In genomic region chr11:112024178-112024777, GRCh38 we compare ENCODE assay signal across 8 cellular contexts. TPM values are rescaled to one million over a fixed set of nuclear protein-coding genes. Genes with fewer than 3 reads are reported as not detected.
DNase-seq lines count a peak whose midpoint lies in the region; ATAC-seq and TF ChIP-seq lines count a peak whose summit lies in the region.

No MANE protein-coding gene starts in this region.

- H3K27ac ChIP-seq in OCI-LY1 (ENCODE audit: low read depth, low read length, poor library complexity, severe bottlenecking) (peak overlapping the region; percentile 91), cingulate gyrus (ENCODE audit: low read depth, low read length) (peak overlapping the region; percentile 94)

- peaks cover 23% of the 10 kb centered on the region for H3K4me1 ChIP-seq in OCI-LY1 (ENCODE audit: insufficient read depth, low read length, severe bottlenecking)

- H3K9me2 ChIP-seq in OCI-LY1 (ENCODE audit: low read depth, low read length), result no peaks in the 10 kb centered on the region

- H3K27ac Mint-ChIP-seq in mesothelial cell of epicardium, result peak overlapping the region; percentile 98

- H3K9me3 ChIP-seq in OCI-LY1 (ENCODE audit: low read length), result no peaks in the 10 kb centered on the region

- H3K4me3 Mint-ChIP-seq in mesothelial cell of epicardium, result peak overlapping the region; percentile 99

- peaks cover 21% of the 10 kb centered on the region for H3K4me1 Mint-ChIP-seq in mesothelial cell of epicardium

- peak overlapping the region; percentile 42 for H2AFZ ChIP-seq in OCI-LY1 (ENCODE audit: low read length)

- H3K36me3 ChIP-seq in OCI-LY1 (ENCODE audit: insufficient read depth, low read length), result peaks cover 26% of the 10 kb centered on the region

- H3K27me3 ChIP-seq in OCI-LY1 (ENCODE audit: insufficient read depth, low read length), result no peaks in the 10 kb centered on the region

- peak; percentile 67 for DNase-seq in NCI-H510A treated with DMSO at 0.1 percent for 48 hours (lab: John Stamatoyannopoulos, UW)
- DNase-seq in NCI-H510A (lab: John Stamatoyannopoulos, UW), result no peak
- DNase-seq in mesothelial cell of epicardium (ENCODE audit: low spot score in 2 of 2, unreplicated experiment in 2 of 2), result no peak
- DNase-seq in effector CD4-positive, alpha-beta T cell, result no peak
- no peak for DNase-seq in activated CD8-positive, alpha-beta memory T cell treated with anti-CD3 and anti-CD28 coated beads, Interleukin-2, amount 50 U/mL, for 4 hours

- peak overlapping the region; percentile 89 for H3K9ac ChIP-seq in OCI-LY1 (ENCODE audit: low read length)

- peaks cover 21% of the 10 kb centered on the region for H3K36me3 Mint-ChIP-seq in mesothelial cell of epicardium

- no peaks in the 10 kb centered on the region for H3K27me3 Mint-ChIP-seq in mesothelial cell of epicardium (ENCODE audit: low read depth)

- H4K20me1 ChIP-seq in OCI-LY1 (ENCODE audit: insufficient read depth, low read length), result no peaks in the 10 kb centered on the region

- H3K79me2 ChIP-seq in OCI-LY1 (ENCODE audit: insufficient read depth, low read length), result peaks cover 7% of the 10 kb centered on the region

- H3F3A ChIP-seq in OCI-LY1 (ENCODE audit: insufficient read depth, low read length), result no peaks in the 10 kb centered on the region

- peak overlapping the region; percentile 96 for H3K4me2 ChIP-seq in OCI-LY1 (ENCODE audit: low read length)

- no peaks in the 10 kb centered on the region for H3K9me3 Mint-ChIP-seq in mesothelial cell of epicardium

- ATAC-seq in HG02610 (IDR thresholded peaks at IDR 0.05; ENCODE audit: unreplicated experiment), result peak; percentile 70

- TF ChIP-seq CTCF in OCI-LY1 (IDR thresholded peaks at IDR 0.05; ENCODE audit: low read length) (no peak), mesothelial cell of epicardium (IDR thresholded peaks at IDR 0.05; ENCODE audit: unreplicated experiment) (no peak)

- H3K4me3 ChIP-seq in OCI-LY1 (ENCODE audit: low read depth, low read length, poor library complexity, severe bottlenecking), result peak overlapping the region; percentile 84

RNA-seq across cellular contexts. Expression of gene DLAT, which starts 0.9 kb away (rescaled TPM):
- total RNA-seq in mesothelial cell of epicardium, result 23.8 to 26.5 TPM (median 25.0 TPM) in 3 replicates

RNA-seq across cellular contexts. Expression of gene PIH1D2, which starts 49.5 kb away (rescaled TPM):
- total RNA-seq in mesothelial cell of epicardium, result 1.2 to 1.9 TPM (median 1.3 TPM) in 3 replicates

RNA-seq across cellular contexts. Expression of gene NKAPD1, which starts 49.8 kb away (rescaled TPM):
- 23.3 to 28.0 TPM (median 26.3 TPM) in 3 replicates for total RNA-seq in mesothelial cell of epicardium
